In the genomic region with DNA sequence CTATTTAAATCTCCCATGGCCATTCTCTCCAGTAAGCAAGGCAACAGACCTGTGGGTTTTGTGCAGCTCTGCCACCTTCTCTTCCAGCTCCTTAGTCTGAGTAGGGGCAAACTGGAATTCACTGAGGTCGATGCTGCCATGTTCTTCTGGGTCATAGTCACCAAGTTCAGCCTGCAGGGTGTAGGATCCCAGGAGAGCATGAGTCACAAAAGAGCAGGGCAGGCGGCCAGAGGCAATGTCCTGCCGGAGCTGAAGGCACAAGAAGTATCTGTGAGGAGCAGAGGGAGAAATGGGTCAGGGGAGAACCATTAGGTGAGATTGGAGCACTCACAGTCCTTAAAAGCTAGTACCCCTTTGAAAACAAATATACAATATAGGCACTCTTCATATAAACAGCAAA, we compare ENCODE assay signal across 11 cellular contexts.
A peak's percentile ranks its signal among the peaks of the same experiment; 100 is the strongest.
DNase-seq lines count a peak whose midpoint lies in the region; ATAC-seq and TF ChIP-seq lines count a peak whose summit lies in the region.
"Had no signal": no experiment of that assay in that cellular context is flagged by ENCODE, and none has a peak within 500 bp of the region (broad histone marks: within the 10 kb centered on the region; RNA-seq: fewer than 3 reads in every experiment).

No MANE protein-coding gene starts in this region.

- H3K9me3 ChIP-seq in SJSA1 (replicated peaks) (no peaks in the 10 kb centered on the region), prostate gland (no peaks in the 10 kb centered on the region), Karpas-422 (ENCODE audit: low read length) (no peaks in the 10 kb centered on the region)
- H3K9me3 ChIP-seq: Caco-2 had no signal

- intact Hi-C loops in prostate gland (cut with DNase I) = no loop called here

- H3K27ac ChIP-seq in SJSA1 (no peak overlapping the region), prostate gland (no peak overlapping the region), Karpas-422 (ENCODE audit: low read length) (no peak overlapping the region)

- TF ChIP-seq CTCF in fibroblast of pulmonary artery (IDR thresholded peaks at IDR 0.05; ENCODE audit: low read length, missing control alignments) (no peak), prostate gland (IDR thresholded peaks at IDR 0.05) (no peak)

- no peaks in the 10 kb centered on the region for H3K9me3 Mint-ChIP-seq in stimulated activated memory B cell treated with anti-CD40 and anti-IgM and Interleukin-4, amounts not matched to agents 10 μg/mL and 1 μg/mL and 100 μg/mL, for 72 hours
- H3K9me3 Mint-ChIP-seq: activated naive CD8-positive, alpha-beta T cell treated with anti-CD3 and anti-CD28 coated beads for 36 hours had no signal

- no peaks in the 10 kb centered on the region for H3K79me2 ChIP-seq in Karpas-422 (ENCODE audit: low read length)

- H3K4me3 Mint-ChIP-seq in stimulated activated memory B cell treated with anti-CD40 and anti-IgM and Interleukin-4, amounts not matched to agents 10 μg/mL and 1 μg/mL and 100 μg/mL, for 72 hours = no peak overlapping the region
- H3K4me3 Mint-ChIP-seq: activated naive CD8-positive, alpha-beta T cell treated with anti-CD3 and anti-CD28 coated beads for 36 hours had no signal

- no peaks in the 10 kb centered on the region for H3K27me3 ChIP-seq in SJSA1 (replicated peaks)
- no peaks in the 10 kb centered on the region for H3K27me3 ChIP-seq in prostate gland (replicated peaks; ENCODE audit: insufficient read depth)
- no peaks in the 10 kb centered on the region for H3K27me3 ChIP-seq in Karpas-422 (ENCODE audit: low read length)

- no peaks in the 10 kb centered on the region for H4K20me1 ChIP-seq in Karpas-422 (ENCODE audit: insufficient read depth, low read depth, low read length)

- H2AFZ ChIP-seq in Karpas-422 (ENCODE audit: low read length) = no peak overlapping the region

- DNase-seq in GM04503 (ENCODE audit: low read depth) (peak; percentile 36), SJSA1 (ENCODE audit: low read depth in 1 of 2, low spot score in 2 of 2) (peak; percentile 28 to 60), fibroblast of pulmonary artery (ENCODE audit: low read depth) (peak; percentile 73), skeletal muscle cell (ENCODE audit: low read depth) (peak; percentile 45), DMS53 (lab: John Stamatoyannopoulos, UW) (no peak), prostate gland (ENCODE audit: low spot score) (no peak), Karpas-422 (no peak)
- DNase-seq: activated naive CD8-positive, alpha-beta T cell treated with anti-CD3 and anti-CD28 coated beads for 36 hours; Caco-2; NCI-H187 treated with DMSO at 0.1 percent for 48 hours had no signal

- H3K4me3 ChIP-seq in SJSA1 (no peak overlapping the region), fibroblast of pulmonary artery (replicated peaks; ENCODE audit: low read depth, low read length) (no peak overlapping the region), skeletal muscle cell (ENCODE audit: low read depth, low read length) (no peak overlapping the region), prostate gland (no peak overlapping the region), Karpas-422 (ENCODE audit: low read length) (no peak overlapping the region)

- no peaks in the 10 kb centered on the region for H3K4me1 Mint-ChIP-seq in stimulated activated memory B cell treated with anti-CD40 and anti-IgM and Interleukin-4, amounts not matched to agents 10 μg/mL and 1 μg/mL and 100 μg/mL, for 72 hours
- H3K4me1 Mint-ChIP-seq: activated naive CD8-positive, alpha-beta T cell treated with anti-CD3 and anti-CD28 coated beads for 36 hours had no signal

- TF ChIP-seq POLR2A in prostate gland (IDR thresholded peaks at IDR 0.05) = no peak

- no peak overlapping the region for H3K27ac Mint-ChIP-seq in stimulated activated memory B cell treated with anti-CD40 and anti-IgM and Interleukin-4, amounts not matched to agents 10 μg/mL and 1 μg/mL and 100 μg/mL, for 72 hours
- H3K27ac Mint-ChIP-seq: activated naive CD8-positive, alpha-beta T cell treated with anti-CD3 and anti-CD28 coated beads for 36 hours had no signal

- no peak overlapping the region for H3K9ac ChIP-seq in Karpas-422 (ENCODE audit: low read length)

- H3K4me1 ChIP-seq in SJSA1 (replicated peaks) (peaks cover 8% of the 10 kb centered on the region), prostate gland (replicated peaks) (no peaks in the 10 kb centered on the region), Karpas-422 (ENCODE audit: low read length) (no peaks in the 10 kb centered on the region)
- H3K4me1 ChIP-seq: Caco-2 had no signal

- H3K36me3 ChIP-seq in SJSA1 = peaks cover 53% of the 10 kb centered on the region
- H3K36me3 ChIP-seq in prostate gland = no peaks in the 10 kb centered on the region
- H3K36me3 ChIP-seq in Karpas-422 (ENCODE audit: insufficient read depth, low read length) = no peaks in the 10 kb centered on the region

- no peak for ATAC-seq in stimulated activated memory B cell treated with anti-CD40 and anti-IgM and Interleukin-4, amounts not matched to agents 10 μg/mL and 1 μg/mL and 100 μg/mL, for 72 hours

- H3K4me2 ChIP-seq in Karpas-422 (ENCODE audit: low read depth, low read length, poor library complexity, severe bottlenecking) = no peak overlapping the region

- no peaks in the 10 kb centered on the region for H3K9me2 ChIP-seq in Karpas-422 (replicated peaks; ENCODE audit: insufficient read depth, low read length)

- H3K36me3 Mint-ChIP-seq in stimulated activated memory B cell treated with anti-CD40 and anti-IgM and Interleukin-4, amounts not matched to agents 10 μg/mL and 1 μg/mL and 100 μg/mL, for 72 hours = peaks cover 22% of the 10 kb centered on the region

- WGBS in prostate gland = 61% methylated on average over 3 of the region's 3 CpGs

- H3K27me3 Mint-ChIP-seq in stimulated activated memory B cell treated with anti-CD40 and anti-IgM and Interleukin-4, amounts not matched to agents 10 μg/mL and 1 μg/mL and 100 μg/mL, for 72 hours = no peaks in the 10 kb centered on the region
- H3K27me3 Mint-ChIP-seq: activated naive CD8-positive, alpha-beta T cell treated with anti-CD3 and anti-CD28 coated beads for 36 hours had no signal

Comparison
In these comparisons a context has a peak if more than half of its experiments do, and no peak if none do; other contexts are left out.
1. DNase-seq: peak in GM04503 (single experiment), SJSA1 (2 of 2), fibroblast of pulmonary artery (single experiment) and skeletal muscle cell (single experiment); none in DMS53 (single experiment), prostate gland (single experiment) and Karpas-422 (single experiment).